In the genomic region with DNA sequence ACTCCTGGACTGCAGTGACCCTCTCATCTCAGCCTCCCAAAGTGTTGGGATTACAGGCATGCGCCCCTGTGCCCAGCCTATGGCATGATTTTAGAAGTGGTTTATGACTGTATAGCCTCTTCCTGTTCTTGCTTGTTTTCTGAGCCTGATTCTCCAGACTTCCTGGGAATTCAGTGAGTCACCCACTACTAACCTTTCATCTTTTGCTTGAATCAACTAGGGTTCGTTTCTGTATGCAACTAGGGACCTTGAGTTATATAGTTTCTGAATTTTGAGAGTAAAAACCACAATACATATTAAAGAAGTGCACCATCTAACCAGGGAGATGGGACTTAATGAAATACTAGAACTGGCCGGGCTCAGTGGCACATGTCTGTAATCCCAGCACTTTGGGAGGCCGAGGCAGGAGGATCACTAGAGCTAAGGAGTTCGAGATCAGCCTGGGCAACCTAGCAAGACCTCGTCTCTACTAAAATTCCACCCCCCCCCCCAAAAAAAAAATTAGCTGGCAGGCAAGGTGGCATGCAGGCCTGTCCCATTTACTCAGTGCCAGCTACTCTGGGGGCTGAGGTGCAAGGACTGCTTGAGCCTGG, we compare ENCODE assay signal across 10 cellular contexts.
DNase-seq lines count a peak whose midpoint lies in the region; ATAC-seq, FAIRE-seq and TF ChIP-seq lines count a peak whose summit lies in the region.
"Had no signal": no experiment of that assay in that cellular context is flagged by ENCODE, and none has a peak within 500 bp of the region (broad histone marks: within the 10 kb centered on the region; RNA-seq: fewer than 3 reads in every experiment).

No MANE protein-coding gene starts in this region.

- H3K4me1 ChIP-seq in GM23248 (ENCODE audit: insufficient read depth) = peaks cover 14% of the 10 kb centered on the region
- H3K4me1 ChIP-seq in endothelial cell of umbilical vein (ENCODE audit: control insufficient read depth, extremely low read depth, insufficient read depth, low read length) = peaks cover 16% of the 10 kb centered on the region
- no peaks in the 10 kb centered on the region for H3K4me1 ChIP-seq in aorta (ENCODE audit: control insufficient read depth in 1 of 2, insufficient read depth in 2 of 2, low read length in 2 of 2)

- H3K9me3 ChIP-seq in GM23248 (ENCODE audit: low read depth) (no peaks in the 10 kb centered on the region), endothelial cell of umbilical vein (replicated peaks; ENCODE audit: control insufficient read depth, insufficient read depth, low read length) (no peaks in the 10 kb centered on the region), aorta (ENCODE audit: control insufficient read depth, low read length) (no peaks in the 10 kb centered on the region)

- H3K4me1 Mint-ChIP-seq in activated CD8-positive, alpha-beta memory T cell treated with anti-CD3 and anti-CD28 coated beads, Interleukin-2, amount 10 ng/mL, durations not matched to agents 7 days and 5 days = peaks cover 37% of the 10 kb centered on the region

- H3F3A ChIP-seq in GM23248 (ENCODE audit: insufficient read depth) = peaks cover 23% of the 10 kb centered on the region

- no peak overlapping the region for H3K9ac ChIP-seq in GM23248
- H3K9ac ChIP-seq in endothelial cell of umbilical vein (replicated peaks; ENCODE audit: extremely low read depth, insufficient read depth, low read length) = peak overlapping the region; percentile 45

- CTCF ChIA-PET in endothelial cell of umbilical vein (lab: Charles Lee) = interaction anchor here (1.2 kb wide), 1 partner anchor 109 kb away, joined by 3 read pairs; no protein-coding TSS in a partner anchor
- CTCF ChIA-PET in activated CD8-positive, alpha-beta memory T cell treated with anti-CD3 and anti-CD28 coated beads, Interleukin-2, amount 10 ng/mL, durations not matched to agents 7 days and 5 days (lab: Charles Lee) = no interaction called here

- peaks cover 10% of the 10 kb centered on the region for H3K36me3 Mint-ChIP-seq in activated CD8-positive, alpha-beta memory T cell treated with anti-CD3 and anti-CD28 coated beads, Interleukin-2, amount 10 ng/mL, durations not matched to agents 7 days and 5 days

- ATAC-seq in activated CD8-positive, alpha-beta memory T cell treated with anti-CD3 and anti-CD28 coated beads, Interleukin-2, amount 10 ng/mL, durations not matched to agents 7 days and 5 days = no peak
- no peak for ATAC-seq in aorta (ENCODE audit: low FRiP score)
- ATAC-seq in HG02571 (IDR thresholded peaks at IDR 0.05; ENCODE audit: unreplicated experiment) = no peak

- DNase-seq in GM23248 (peak; percentile 85), SK-MEL-5 (ENCODE audit: low read depth, low spot score) (peak; percentile 39), endothelial cell of umbilical vein (ENCODE audit: low read depth, low spot score) (peak; percentile 91), renal cortical epithelial cell (ENCODE audit: low read depth) (peak; percentile 90), head of caudate nucleus (no peak), aorta (no peak)
- DNase-seq in activated CD8-positive, alpha-beta memory T cell treated with anti-CD3 and anti-CD28 coated beads, Interleukin-2, amount 10 ng/mL, durations not matched to agents 7 days and 5 days = no peak
- DNase-seq: right cardiac atrium had no signal

- H3K9me2 ChIP-seq in GM23248 (ENCODE audit: insufficient read depth) = no peaks in the 10 kb centered on the region

- no peaks in the 10 kb centered on the region for H3K27me3 Mint-ChIP-seq in activated CD8-positive, alpha-beta memory T cell treated with anti-CD3 and anti-CD28 coated beads, Interleukin-2, amount 10 ng/mL, durations not matched to agents 7 days and 5 days
- H3K27me3 Mint-ChIP-seq: central memory CD8-positive, alpha-beta T cell had no signal

- POLR2A ChIA-PET in endothelial cell of umbilical vein (lab: Charles Lee) = no interaction called here

- H3K4me2 ChIP-seq in GM23248 (ENCODE audit: unreplicated experiment) = peak overlapping the region; percentile 41
- H3K4me2 ChIP-seq in endothelial cell of umbilical vein (ENCODE audit: insufficient read depth, low read length) = peak overlapping the region; percentile 3

- FAIRE-seq in endothelial cell of umbilical vein (lab: Jason Lieb, UNC) = peak; percentile 90

- no peak overlapping the region for H3K4me3 Mint-ChIP-seq in activated CD8-positive, alpha-beta memory T cell treated with anti-CD3 and anti-CD28 coated beads, Interleukin-2, amount 10 ng/mL, durations not matched to agents 7 days and 5 days
- H3K4me3 Mint-ChIP-seq: central memory CD8-positive, alpha-beta T cell had no signal

- H3K27me3 ChIP-seq in GM23248 (replicated peaks; ENCODE audit: insufficient read depth) (no peaks in the 10 kb centered on the region), endothelial cell of umbilical vein (ENCODE audit: control insufficient read depth in 2 of 2, insufficient read depth in 2 of 2, low read length in 2 of 2) (no peaks in the 10 kb centered on the region), aorta (ENCODE audit: control insufficient read depth in 1 of 2, insufficient read depth in 2 of 2, low read length in 1 of 2) (no peaks in the 10 kb centered on the region)

- no peak for TF ChIP-seq CTCF in endothelial cell of umbilical vein (IDR thresholded peaks at IDR 0.05; ENCODE audit: extremely low read depth in 1 of 2, insufficient read depth in 1 of 2, low read depth in 1 of 2, low read length in 2 of 2)

- 58 to 59% methylated on average over 6 of the region's 6 CpGs for WGBS in GM23248 (ENCODE audit: low coverage in 1 of 2, low lambda C conversion rate in 2 of 2, missing lambda C conversion rate in 2 of 2), 2 experiments
- 74 to 79% methylated on average over 6 of the region's 6 CpGs for WGBS in aorta, 2 donors

- H2AFZ ChIP-seq in GM23248 = 0 out of 2 replicates have a peak overlapping the region, but pooled peaks have one; percentile 26
- H2AFZ ChIP-seq in endothelial cell of umbilical vein (ENCODE audit: low read depth, low read length) = no peak overlapping the region

- H3K4me3 ChIP-seq in GM23248 (0 out of 2 replicates have a peak overlapping the region, but pooled peaks have one; percentile 9), endothelial cell of umbilical vein (replicated peaks in 1 of 3; ENCODE audit: insufficient read depth in 1 of 3, low read depth in 1 of 3, low read length in 3 of 3) (no peak overlapping the region), aorta (ENCODE audit: low read length in 2 of 2) (no peak overlapping the region)

- H3K27ac Mint-ChIP-seq in activated CD8-positive, alpha-beta memory T cell treated with anti-CD3 and anti-CD28 coated beads, Interleukin-2, amount 10 ng/mL, durations not matched to agents 7 days and 5 days = no peak overlapping the region

- no TSS peak for BruUV-seq in endothelial cell of umbilical vein (replicated peaks; lab: Mats Ljungman, UMichigan)

- H3K9me1 ChIP-seq in endothelial cell of umbilical vein (replicated peaks; ENCODE audit: control insufficient read depth, extremely low read depth, insufficient read depth, low read length) = no peaks in the 10 kb centered on the region

- no peak for TF ChIP-seq POLR2A in endothelial cell of umbilical vein (IDR thresholded peaks at IDR 0.05; ENCODE audit: low read depth, low read length)

- intact Hi-C loops in endothelial cell of umbilical vein (cut with micrococcal nuclease) (loop anchor here (1.0 to 5.0 kb wide), 2 partner anchors 74 to 92 kb away; partner anchors contain the start of gene ZNF609), head of caudate nucleus (cut with DNase I) (no loop called here), aorta (cut with DNase I) (no loop called here)

- H4K20me1 ChIP-seq in GM23248 (ENCODE audit: insufficient read depth) = no peaks in the 10 kb centered on the region; the same call in 1 of the 2 replicates
- H4K20me1 ChIP-seq in endothelial cell of umbilical vein (replicated peaks; ENCODE audit: control insufficient read depth, extremely low read depth, insufficient read depth, low read length) = no peaks in the 10 kb centered on the region

- H3K79me2 ChIP-seq in GM23248 (ENCODE audit: insufficient read depth) = peaks cover 100% of the 10 kb centered on the region
- H3K79me2 ChIP-seq in endothelial cell of umbilical vein (ENCODE audit: control insufficient read depth, insufficient read depth, low read length) = peaks cover 74% of the 10 kb centered on the region

- H3K9me3 Mint-ChIP-seq in activated CD8-positive, alpha-beta memory T cell treated with anti-CD3 and anti-CD28 coated beads, Interleukin-2, amount 10 ng/mL, durations not matched to agents 7 days and 5 days (ENCODE audit: low read depth) = no peaks in the 10 kb centered on the region
- H3K9me3 Mint-ChIP-seq: central memory CD8-positive, alpha-beta T cell had no signal

- H3K36me3 ChIP-seq in GM23248 (ENCODE audit: low read depth) = no peaks in the 10 kb centered on the region
- H3K36me3 ChIP-seq in endothelial cell of umbilical vein (ENCODE audit: control insufficient read depth in 2 of 2, extremely low read depth in 1 of 2, insufficient read depth in 2 of 2, low read length in 2 of 2) = no peaks in the 10 kb centered on the region
- no peaks in the 10 kb centered on the region for H3K36me3 ChIP-seq in aorta (ENCODE audit: control insufficient read depth in 1 of 2, insufficient read depth in 2 of 2, low read length in 1 of 2)

- dilution Hi-C loops in endothelial cell of umbilical vein (cut with MboI; ENCODE audit: extremely low pct_ligation_motif_present, low sequenced_read_pairs) = no loop called here

- H3K27ac ChIP-seq in GM23248 = peak overlapping the region; percentile 63
- H3K27ac ChIP-seq in endothelial cell of umbilical vein (ENCODE audit: insufficient read depth, low read depth, low read length) = peak overlapping the region; percentile 89
- H3K27ac ChIP-seq in aorta (ENCODE audit: low read depth in 1 of 2, low read length in 2 of 2) = no peak overlapping the region

- in situ Hi-C loops in GM23248 (cut with MboI) = no loop called here
- in situ Hi-C loops in SK-MEL-5 (cut with HindIII; ENCODE audit: low pct_unique_long_range_greater_than_20kb, low sequenced_read_pairs) = no loop called here

TF ChIP-seq in endothelial cell of umbilical vein, 7 proteins besides CTCF, POLR2A, EP300 and RAD21:
- TF ChIP-seq POLR2AphosphoS5 (IDR thresholded peaks at IDR 0.05; ENCODE audit: insufficient read depth, low read depth, low read length) = peak; percentile 60
- no peak for TF ChIP-seq GATA2 (IDR thresholded peaks at IDR 0.05; ENCODE audit: insufficient read depth, insufficient read length, low read depth, low read length)
- peak; percentile 92 for TF ChIP-seq JUN (IDR thresholded peaks at IDR 0.05; ENCODE audit: borderline replicate concordance, insufficient read depth, insufficient read length, low read depth)
- peak; percentile 91 for TF ChIP-seq FOS (IDR thresholded peaks at IDR 0.05; ENCODE audit: borderline replicate concordance, insufficient read depth, low read length)

Comparison
In these comparisons a context has a peak if more than half of its experiments do, and no peak if none do; other contexts are left out.
1. DNase-seq: peak in GM23248 (single experiment), SK-MEL-5 (single experiment), endothelial cell of umbilical vein (single experiment) and renal cortical epithelial cell (single experiment); none in head of caudate nucleus (0 of 42), activated CD8-positive, alpha-beta memory T cell treated with anti-CD3 and anti-CD28 coated beads, Interleukin-2, amount 10 ng/mL, durations not matched to agents 7 days and 5 days (single experiment) and aorta (0 of 2).
2. H3K27ac ChIP-seq: peak in GM23248 (single experiment) and endothelial cell of umbilical vein (single experiment); none in aorta (0 of 2).